In the genomic region with DNA sequence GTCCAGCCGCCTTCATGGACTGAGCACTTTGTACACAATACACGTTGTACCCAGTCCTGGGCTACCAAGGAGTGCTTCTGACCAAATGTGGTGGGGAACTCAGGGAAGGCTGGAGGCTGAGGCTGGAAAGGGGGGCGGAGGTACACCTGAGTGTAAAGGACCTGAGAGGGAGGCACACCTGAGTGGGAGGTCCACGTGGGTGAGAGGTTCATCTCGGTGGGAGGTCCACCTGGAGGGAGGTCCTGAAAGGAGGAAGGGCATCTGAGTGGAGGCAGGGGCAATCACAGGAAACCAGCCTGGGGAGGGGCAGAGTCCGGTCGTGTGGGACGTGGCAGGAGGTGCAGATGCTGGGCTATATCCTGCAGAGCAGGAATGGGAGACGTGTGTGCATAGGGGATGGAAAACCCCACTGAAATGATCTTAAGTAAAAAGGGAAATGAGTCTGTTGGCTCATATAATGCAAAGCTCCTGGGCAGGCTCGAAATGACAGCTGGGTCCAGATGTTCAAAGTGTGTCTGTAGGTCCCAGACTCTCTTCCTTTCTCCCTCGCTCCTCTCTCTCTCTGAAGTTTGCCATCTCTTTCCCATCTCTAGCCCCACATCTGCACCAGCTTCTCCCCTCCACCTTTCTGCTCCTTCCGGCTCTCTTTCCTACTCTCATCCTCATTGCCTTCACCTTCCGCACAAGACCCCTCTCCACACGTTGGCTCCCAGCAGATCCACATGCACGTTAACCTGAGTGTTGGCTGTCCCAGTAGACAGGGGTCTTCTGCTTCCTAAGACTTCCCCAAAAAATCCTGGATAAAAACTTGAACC, we compare ENCODE assay signal across 22 cellular contexts.
DNase-seq lines count a peak whose midpoint lies in the region; FAIRE-seq and TF ChIP-seq lines count a peak whose summit lies in the region.
"Had no signal": no experiment of that assay in that cellular context is flagged by ENCODE, and none has a peak within 500 bp of the region (broad histone marks: within the 10 kb centered on the region; RNA-seq: fewer than 3 reads in every experiment).

No MANE protein-coding gene starts in this region.

- H3K4me1 Mint-ChIP-seq in CD14-positive monocyte (no peaks in the 10 kb centered on the region), endodermal cell (peaks cover 10% of the 10 kb centered on the region)

- 83 to 85% methylated on average over 13 to 15 of the region's 15 CpGs for WGBS in endodermal cell (ENCODE audit: insufficient coverage in 1 of 2, insufficient read length in 1 of 2), 2 experiments

- peaks cover 5% of the 10 kb centered on the region for H3K4me1 ChIP-seq in endodermal cell (ENCODE audit: control insufficient read depth, insufficient read depth, low read length)
- H3K4me1 ChIP-seq: breast epithelium had no signal

- H3K27ac Mint-ChIP-seq in CD14-positive monocyte (peak overlapping the region in 1 of 7 donors; percentile 48), endodermal cell (peak overlapping the region; percentile 75)
- H3K27ac Mint-ChIP-seq: activated naive CD8-positive, alpha-beta T cell; effector memory CD8-positive, alpha-beta T cell had no signal

- H3K27me3 Mint-ChIP-seq in CD14-positive monocyte (ENCODE audit: low read depth in 3 of 3) (peaks cover 3 to 7% (median 5%) of the 10 kb centered on the region in 3 donors), endodermal cell (ENCODE audit: insufficient read depth) (peaks cover 30% of the 10 kb centered on the region)
- H3K27me3 Mint-ChIP-seq: effector memory CD8-positive, alpha-beta T cell had no signal

- in situ Hi-C loops in G401 (cut with HindIII; ENCODE audit: low sequenced_read_pairs) = no loop called here

- intact Hi-C loops in CD14-positive monocyte (cut with micrococcal nuclease) = no loop called here

- no peaks in the 10 kb centered on the region for H3K36me3 ChIP-seq in endodermal cell (ENCODE audit: control insufficient read depth, insufficient read depth, low read length)
- H3K36me3 ChIP-seq: breast epithelium had no signal

- no peak overlapping the region for H3K9ac ChIP-seq in endodermal cell (ENCODE audit: extremely low read depth, low read length, poor library complexity, severe bottlenecking)
- H3K9ac ChIP-seq: KMS-11 had no signal

- no peak overlapping the region for H3K4me3 Mint-ChIP-seq in CD14-positive monocyte
- no peak overlapping the region for H3K4me3 Mint-ChIP-seq in endodermal cell
- H3K4me3 Mint-ChIP-seq: activated naive CD8-positive, alpha-beta T cell; effector memory CD8-positive, alpha-beta T cell; HFFc6; nephron had no signal

- H3K36me3 Mint-ChIP-seq in CD14-positive monocyte = no peaks in the 10 kb centered on the region
- no peaks in the 10 kb centered on the region for H3K36me3 Mint-ChIP-seq in endodermal cell (ENCODE audit: low read depth)
- H3K36me3 Mint-ChIP-seq: activated naive CD8-positive, alpha-beta T cell had no signal

- TF ChIP-seq CTCF in CD14-positive monocyte (IDR thresholded peaks at IDR 0.05) = no peak
- no peak for TF ChIP-seq CTCF in endodermal cell (conservative IDR thresholded peaks at IDR 0.05)

- no peaks in the 10 kb centered on the region for H3K9me3 ChIP-seq in endodermal cell (ENCODE audit: control insufficient read depth, low read length)
- H3K9me3 ChIP-seq: breast epithelium had no signal

- H3K27me3 ChIP-seq in endodermal cell (ENCODE audit: control insufficient read depth, insufficient read depth, low read length, poor library complexity, severe bottlenecking) = peaks cover 6% of the 10 kb centered on the region
- H3K27me3 ChIP-seq: breast epithelium had no signal

- H3K9me3 Mint-ChIP-seq in CD14-positive monocyte (no peaks in the 10 kb centered on the region), endodermal cell (no peaks in the 10 kb centered on the region)
- H3K9me3 Mint-ChIP-seq: effector memory CD8-positive, alpha-beta T cell; HFFc6; nephron had no signal

- DNase-seq in CD14-positive monocyte (ENCODE audit: low spot score) = peak; percentile 12
- DNase-seq in HTR-8/SVneo (ENCODE audit: insufficient read length, low spot score) = no peak
- peak; percentile 54 for DNase-seq in endodermal cell
- peak; percentile 41 for DNase-seq in mesenteric fat pad (ENCODE audit: low spot score)
- DNase-seq in G401 (ENCODE audit: low spot score) = no peak
- DNase-seq in AG08396 (ENCODE audit: low spot score) = no peak
- no peak for DNase-seq in DMS 273 treated with DMSO at 0.1 percent for 48 hours (lab: John Stamatoyannopoulos, UW)
- no peak for DNase-seq in nucleus accumbens (lab: John Stamatoyannopoulos, UW)
- DNase-seq: activated CD4-positive, alpha-beta T cell treated with anti-CD3 and anti-CD28 coated beads, Interleukin-2, amount 50 U/mL, for 1 hour; activated T-cell treated with anti-CD3 and anti-CD28 coated beads, Interleukin-2, amount 50 U/mL, for 1 hour; Calu3; effector memory CD8-positive, alpha-beta T cell; GDM1; NCI-H1105; NCI-H748 treated with DMSO at 0.1 percent for 48 hours; PC-9; SW 1271 had no signal

- peak; percentile 71 for FAIRE-seq in HTR-8/SVneo (lab: Jason Lieb, UNC)

- no peak overlapping the region for H3K27ac ChIP-seq in endodermal cell (ENCODE audit: low read depth, low read length)
- H3K27ac ChIP-seq: KMS-11, PC-9 had no signal

- H3K4me3 ChIP-seq in endodermal cell (ENCODE audit: low read length) = no peak overlapping the region
- H3K4me3 ChIP-seq: PC-9 had no signal

Comparison
In these comparisons a context has a peak if more than half of its experiments do, and no peak if none do; other contexts are left out.
1. DNase-seq: peak in CD14-positive monocyte (single experiment), endodermal cell (single experiment) and mesenteric fat pad (single experiment); none in HTR-8/SVneo (single experiment), G401 (single experiment), AG08396 (single experiment), DMS 273 treated with DMSO at 0.1 percent for 48 hours (single experiment) and nucleus accumbens (0 of 56).